ENCODE assay signal across 19 cellular contexts in genomic region chr16:14576532-14576931, GRCh38. TPM values are rescaled to one million over a fixed set of nuclear protein-coding genes. Genes with fewer than 3 reads are reported as not detected.
DNase-seq lines count a peak whose midpoint lies in the region; ATAC-seq, FAIRE-seq and TF ChIP-seq lines count a peak whose summit lies in the region.
"Had no signal": no experiment of that assay in that cellular context is flagged by ENCODE, and none has a peak within 500 bp of the region (broad histone marks: within the 10 kb centered on the region; RNA-seq: fewer than 3 reads in every experiment).

No MANE protein-coding gene starts in this region.

- no peak overlapping the region for H2BK120ac ChIP-seq in trophoblast cell (ENCODE audit: insufficient read depth, low read length, poor library complexity)

- no peaks in the 10 kb centered on the region for H3K79me1 ChIP-seq in trophoblast cell (ENCODE audit: low read length)

- H3K9me3 Mint-ChIP-seq in activated CD4-positive, alpha-beta T cell treated with anti-CD3 and anti-CD28 coated beads, Interleukin-2, amount 10 ng/mL, durations not matched to agents 24 days and 14 days, result no peaks in the 10 kb centered on the region
- H3K9me3 Mint-ChIP-seq: CD8-positive, alpha-beta T cell had no signal

- no peak overlapping the region for H4K91ac ChIP-seq in trophoblast cell (ENCODE audit: low read depth, low read length)

- H2BK12ac ChIP-seq in trophoblast cell (ENCODE audit: low read length), result no peak overlapping the region

- no peaks in the 10 kb centered on the region for H3K27me3 Mint-ChIP-seq in activated CD4-positive, alpha-beta T cell treated with anti-CD3 and anti-CD28 coated beads, Interleukin-2, amount 10 ng/mL, durations not matched to agents 24 days and 14 days
- H3K27me3 Mint-ChIP-seq: B cell had no signal

- H3K4me3 ChIP-seq in colonic mucosa (no peak overlapping the region), keratinocyte (ENCODE audit: control insufficient read depth in 2 of 3, extremely low read depth in 1 of 3, insufficient read depth in 2 of 3, low read depth in 1 of 3, low read length in 3 of 3) (no peak overlapping the region), trophoblast cell (ENCODE audit: low read depth, low read length) (no peak overlapping the region)
- H3K4me3 ChIP-seq: BLaER1 treated with 17β-estradiol and CSF1 and Interleukin-3, amounts not matched to agents 10 nM and 100 nM; GM12878; GM23248; HAP-1 had no signal

- no peak overlapping the region for H3K18ac ChIP-seq in trophoblast cell (ENCODE audit: low read length)

- H3K27me3 ChIP-seq in colonic mucosa (no peaks in the 10 kb centered on the region), keratinocyte (ENCODE audit: control insufficient read depth, extremely low read depth, insufficient read depth, low read length) (no peaks in the 10 kb centered on the region), trophoblast cell (ENCODE audit: insufficient read depth, low read length) (no peaks in the 10 kb centered on the region)
- H3K27me3 ChIP-seq: BLaER1 treated with 17β-estradiol and CSF1 and Interleukin-3, amounts not matched to agents 10 nM and 100 nM had no signal

- no peak for DNase-seq in colonic mucosa
- no peak for DNase-seq in keratinocyte (ENCODE audit: low read depth, low spot score)
- peak; percentile 55 for DNase-seq in left lobe of liver (ENCODE audit: low spot score)
- DNase-seq in trophoblast cell, result no peak
- DNase-seq in DMS79 (lab: John Stamatoyannopoulos, UW), result no peak
- DNase-seq in NCI-H2081 (lab: John Stamatoyannopoulos, UW), result no peak
- DNase-seq in GM19239 (ENCODE audit: insufficient read length, low spot score), result no peak
- DNase-seq in activated CD4-positive, alpha-beta T cell treated with anti-CD3 and anti-CD28 coated beads, Interleukin-2, amount 10 ng/mL, durations not matched to agents 24 days and 14 days, result no peak
- DNase-seq: Calu3; CD8-positive, alpha-beta T cell; DND-41; EL; GM23248; IMR-90 had no signal

- peaks cover 5% of the 10 kb centered on the region for H3K4me1 ChIP-seq in colonic mucosa
- H3K4me1 ChIP-seq in keratinocyte (ENCODE audit: control insufficient read depth, extremely low read depth, insufficient read depth, low read length), result no peaks in the 10 kb centered on the region
- H3K4me1 ChIP-seq in trophoblast cell (ENCODE audit: control insufficient read depth in 1 of 2, insufficient read depth in 2 of 2, low read length in 2 of 2), result no peaks in the 10 kb centered on the region
- H3K4me1 ChIP-seq: BLaER1 treated with 17β-estradiol and CSF1 and Interleukin-3, amounts not matched to agents 10 nM and 100 nM; HAP-1 had no signal

- H3K14ac ChIP-seq in trophoblast cell (ENCODE audit: low read length), result no peak overlapping the region

- H3K9me1 ChIP-seq in keratinocyte (ENCODE audit: control insufficient read depth, extremely low read depth, insufficient read depth, low read length), result no peaks in the 10 kb centered on the region

- no peak overlapping the region for H4K8ac ChIP-seq in trophoblast cell (ENCODE audit: low read depth, low read length)

- no peak overlapping the region for H3K4me2 ChIP-seq in keratinocyte (ENCODE audit: control insufficient read depth, extremely low read depth, insufficient read depth, low read depth, low read length)
- no peak overlapping the region for H3K4me2 ChIP-seq in trophoblast cell (ENCODE audit: low read length)
- H3K4me2 ChIP-seq: BLaER1 treated with 17β-estradiol and CSF1 and Interleukin-3, amounts not matched to agents 10 nM and 100 nM had no signal

- no peak overlapping the region for H4K12ac ChIP-seq in trophoblast cell (ENCODE audit: low read depth, low read length)

- H3K4ac ChIP-seq in trophoblast cell (ENCODE audit: low read depth, low read length), result no peak overlapping the region

- TF ChIP-seq CTCF in colonic mucosa (IDR thresholded peaks at IDR 0.05) (no peak), keratinocyte (optimal IDR thresholded peaks at IDR 0.05 in 1 of 3, IDR thresholded peaks at IDR 0.05 in 1 of 3, conservative IDR thresholded peaks at IDR 0.05 in 1 of 3; ENCODE audit: extremely low read depth in 1 of 3, insufficient read depth in 2 of 3, low read length in 3 of 3) (no peak)

- ATAC-seq in left lobe of liver, result peak; percentile 77
- ATAC-seq: CD8-positive, alpha-beta T cell; GM12878 had no signal

- H3K36me3 ChIP-seq in colonic mucosa (no peaks in the 10 kb centered on the region), keratinocyte (ENCODE audit: control insufficient read depth in 2 of 2, extremely low read depth in 1 of 2, insufficient read depth in 2 of 2, low read length in 2 of 2) (peaks cover 12 to 14% of the 10 kb centered on the region in 2 experiments), trophoblast cell (ENCODE audit: control insufficient read depth in 1 of 2, insufficient read depth in 2 of 2, low read length in 2 of 2) (peaks cover 32 to 41% of the 10 kb centered on the region in 2 experiments)

- peaks cover 66% of the 10 kb centered on the region for H3K36me3 Mint-ChIP-seq in activated CD4-positive, alpha-beta T cell treated with anti-CD3 and anti-CD28 coated beads, Interleukin-2, amount 10 ng/mL, durations not matched to agents 24 days and 14 days (ENCODE audit: low read depth)

- FAIRE-seq in keratinocyte (lab: Jason Lieb, UNC) (peak; percentile 9), GM19239 (lab: Jason Lieb, UNC) (no peak)
- FAIRE-seq: GM12878 had no signal

- H3K9ac ChIP-seq in colonic mucosa (ENCODE audit: low read depth in 2 of 2, low read length in 2 of 2) (no peak overlapping the region), keratinocyte (ENCODE audit: control insufficient read depth, extremely low read depth, insufficient read depth, low read length) (no peak overlapping the region), trophoblast cell (ENCODE audit: low read length) (peak overlapping the region; percentile 47)
- H3K9ac ChIP-seq: BLaER1 treated with 17β-estradiol and CSF1 and Interleukin-3, amounts not matched to agents 10 nM and 100 nM; GM23248 had no signal

- H4K20me1 ChIP-seq in keratinocyte (ENCODE audit: control insufficient read depth, extremely low read depth, insufficient read depth, low read length), result no peaks in the 10 kb centered on the region
- H4K20me1 ChIP-seq: BLaER1 treated with 17β-estradiol and CSF1 and Interleukin-3, amounts not matched to agents 10 nM and 100 nM had no signal

- no CpG with 5 or more reads among the region's 1 CpG for whole genome bisulfite sequencing in trophoblast cell (ENCODE audit: extremely low coverage, insufficient coverage, insufficient read length)

- dilution Hi-C loops in keratinocyte (cut with MboI; ENCODE audit: extremely low pct_ligation_motif_present, low sequenced_read_pairs), result no loop called here

- no peak overlapping the region for H3K23ac ChIP-seq in trophoblast cell (ENCODE audit: low read length)

- H3K27ac ChIP-seq in colonic mucosa (peak overlapping the region; percentile 11), keratinocyte (ENCODE audit: control insufficient read depth, insufficient read depth, low read length) (no peak overlapping the region), trophoblast cell (ENCODE audit: low read depth, low read length) (no peak overlapping the region)
- H3K27ac ChIP-seq: BLaER1 treated with 17β-estradiol and CSF1 and Interleukin-3, amounts not matched to agents 10 nM and 100 nM; GM23248; HL-60 had no signal

- H2BK5ac ChIP-seq in trophoblast cell (ENCODE audit: low read depth, low read length, poor library complexity), result no peak overlapping the region

- intact Hi-C loops in colonic mucosa (cut with DNase I), result no loop called here
- intact Hi-C loops in activated CD4-positive, alpha-beta T cell treated with anti-CD3 and anti-CD28 coated beads, Interleukin-2, amount 10 ng/mL, durations not matched to agents 24 days and 14 days (cut with micrococcal nuclease), result no loop called here

- H3K9me3 ChIP-seq in colonic mucosa (no peaks in the 10 kb centered on the region), keratinocyte (ENCODE audit: control insufficient read depth, low read depth, low read length) (no peaks in the 10 kb centered on the region), trophoblast cell (ENCODE audit: insufficient read depth, low read depth, low read length) (peaks cover 4% of the 10 kb centered on the region)

- H3K4me1 Mint-ChIP-seq in activated CD4-positive, alpha-beta T cell treated with anti-CD3 and anti-CD28 coated beads, Interleukin-2, amount 10 ng/mL, durations not matched to agents 24 days and 14 days, result peaks cover 2% of the 10 kb centered on the region
- H3K4me1 Mint-ChIP-seq: B cell had no signal

- no peak overlapping the region for H2AFZ ChIP-seq in keratinocyte (ENCODE audit: control insufficient read depth, low read length)
- H2AFZ ChIP-seq in trophoblast cell (ENCODE audit: insufficient read depth, low read length, poor library complexity), result no peak overlapping the region
- H2AFZ ChIP-seq: GM23248 had no signal

- H3K27ac Mint-ChIP-seq in activated CD4-positive, alpha-beta T cell treated with anti-CD3 and anti-CD28 coated beads, Interleukin-2, amount 10 ng/mL, durations not matched to agents 24 days and 14 days, result no peak overlapping the region
- H3K27ac Mint-ChIP-seq: B cell; CD8-positive, alpha-beta T cell had no signal

- no peak overlapping the region for H2AK5ac ChIP-seq in trophoblast cell (ENCODE audit: low read length)

- no peak overlapping the region for H3K4me3 Mint-ChIP-seq in activated CD4-positive, alpha-beta T cell treated with anti-CD3 and anti-CD28 coated beads, Interleukin-2, amount 10 ng/mL, durations not matched to agents 24 days and 14 days
- H3K4me3 Mint-ChIP-seq: B cell; CD8-positive, alpha-beta T cell had no signal

- no peaks in the 10 kb centered on the region for H3K79me2 ChIP-seq in keratinocyte (ENCODE audit: control insufficient read depth, insufficient read depth, low read length)
- H3K79me2 ChIP-seq in trophoblast cell (ENCODE audit: control insufficient read depth, insufficient read depth, low read length, poor library complexity), result no peaks in the 10 kb centered on the region

RNA-seq across cellular contexts. Expression of gene PARN, which starts 53.5 kb away (rescaled TPM):
- total RNA-seq in colonic mucosa (10 to 100 TPM; 24.2 to 25.6 TPM), left lobe of liver (14.5 TPM)
- 29.4 to 40.8 TPM (median 33.9 TPM) in 3 replicates for polyA plus RNA-seq in keratinocyte
- polyA plus RNA-seq in keratinocyte (2011; ENCODE audit: low read depth), result 56.8 TPM
- polyA plus RNA-seq in keratinocyte (2011; cell fraction: cytosol; rRNA removed), result 39.4 and 55.5 TPM in 2 replicates
- 50.5 and 52.9 TPM in 2 replicates for polyA plus RNA-seq in keratinocyte (2011; cell fraction: nucleus; rRNA removed)
- 21.2 and 33.8 TPM in 2 replicates for polyA plus RNA-seq in keratinocyte (2012; ENCODE audit: low replicate concordance)
- 18.7 to 37.7 TPM (median 32.4 TPM) in 3 replicates for polyA minus RNA-seq in keratinocyte
- polyA minus RNA-seq in keratinocyte (2011; cell fraction: cytosol; rRNA and poly(A)+ RNA removed), result 22.8 TPM
- 19.1 and 42.3 TPM in 2 replicates for polyA minus RNA-seq in keratinocyte (2011; cell fraction: nucleus; rRNA and poly(A)+ RNA removed)
- 24.4 and 25.2 TPM in 2 replicates for polyA plus RNA-seq in trophoblast cell (2013)
- total RNA-seq in activated CD4-positive, alpha-beta T cell treated with anti-CD3 and anti-CD28 coated beads, Interleukin-2, amount 10 ng/mL, durations not matched to agents 24 days and 14 days, result 55.6 and 58.6 TPM in 2 replicates

RNA-seq across cellular contexts. Expression of gene BFAR, which starts 56.2 kb away (rescaled TPM):
- 10 to 100 TPM; 37.3 to 72.2 TPM for total RNA-seq in colonic mucosa
- 86.1 to 119 TPM (median 92.3 TPM) in 3 replicates for polyA plus RNA-seq in keratinocyte
- 23.8 TPM for polyA plus RNA-seq in keratinocyte (2011; ENCODE audit: low read depth)
- 79.1 and 113 TPM in 2 replicates for polyA plus RNA-seq in keratinocyte (2011; cell fraction: cytosol; rRNA removed)
- polyA plus RNA-seq in keratinocyte (2011; cell fraction: nucleus; rRNA removed), result 87.1 and 91.6 TPM in 2 replicates
- polyA plus RNA-seq in keratinocyte (2012; ENCODE audit: low replicate concordance), result 53.7 and 83.3 TPM in 2 replicates
- 41.0 to 100 TPM (median 88.5 TPM) in 3 replicates for polyA minus RNA-seq in keratinocyte
- 48.0 TPM for polyA minus RNA-seq in keratinocyte (2011; cell fraction: cytosol; rRNA and poly(A)+ RNA removed)
- polyA minus RNA-seq in keratinocyte (2011; cell fraction: nucleus; rRNA and poly(A)+ RNA removed), result 50.6 and 85.7 TPM in 2 replicates
- total RNA-seq in left lobe of liver, result 17.5 TPM
- 49.8 and 52.2 TPM in 2 replicates for polyA plus RNA-seq in trophoblast cell (2013)
- total RNA-seq in activated CD4-positive, alpha-beta T cell treated with anti-CD3 and anti-CD28 coated beads, Interleukin-2, amount 10 ng/mL, durations not matched to agents 24 days and 14 days, result 59.3 and 63.4 TPM in 2 replicates
